30 cellular contexts compared by ENCODE assay signal in genomic region chr3:67401911-67402310, GRCh38.
A peak's percentile ranks its signal among the peaks of the same experiment; 100 is the strongest.
DNase-seq lines count a peak whose midpoint lies in the region; ATAC-seq and TF ChIP-seq lines count a peak whose summit lies in the region.
"Had no signal": no experiment of that assay in that cellular context is flagged by ENCODE, and none has a peak within 500 bp of the region (broad histone marks: within the 10 kb centered on the region; RNA-seq: fewer than 3 reads in every experiment).

No MANE protein-coding gene starts in this region.

- no peaks in the 10 kb centered on the region for H3K27me3 ChIP-seq in right lobe of liver
- H3K27me3 ChIP-seq: upper lobe of left lung had no signal

- POLR2A ChIA-PET in T-cell (lab: Charles Lee) = no interaction called here

- no peak overlapping the region for H3K4me3 ChIP-seq in right lobe of liver
- H3K4me3 ChIP-seq: left ventricle myocardium inferior, upper lobe of left lung had no signal

- H3K36me3 Mint-ChIP-seq in T-cell = peaks cover 82% of the 10 kb centered on the region

- peak; percentile 15 for ATAC-seq in Right ventricle myocardium superior (ENCODE audit: poor library complexity)
- ATAC-seq in left ventricle myocardium superior = no peak
- ATAC-seq in right lobe of liver = peak; percentile 85 to 94 (median 88)
- ATAC-seq in T-cell (replicated peaks in 1 of 4) = no peak
- ATAC-seq: Right ventricle myocardium inferior; stimulated activated memory B cell treated with anti-CD40 and anti-IgM and Interleukin-4, amounts not matched to agents 10 μg/mL and 1 μg/mL and 100 μg/mL, for 72 hours had no signal

- no peak for TF ChIP-seq POLR2A in right lobe of liver (IDR thresholded peaks at IDR 0.05)

- H3K27me3 Mint-ChIP-seq in T-cell = no peaks in the 10 kb centered on the region
- H3K27me3 Mint-ChIP-seq: activated naive CD8-positive, alpha-beta T cell; CD4-positive, alpha-beta memory T cell; naive B cell; stimulated activated memory B cell treated with anti-CD40 and anti-IgM and Interleukin-4, amounts not matched to agents 10 μg/mL and 1 μg/mL and 100 μg/mL, for 72 hours had no signal

- DNase-seq in Right ventricle myocardium superior (no peak), left ventricle myocardium superior (no peak), amniotic epithelial cell (ENCODE audit: low read depth) (peak; percentile 59), right lobe of liver (peak; percentile 70 to 77 (median 75)), NCI-H2227 (lab: John Stamatoyannopoulos, UW; ENCODE audit: unreplicated experiment) (no peak), SK-N-DZ (ENCODE audit: low spot score) (no peak), GDM1 (lab: John Stamatoyannopoulos, UW) (no peak), T-cell (no peak)
- DNase-seq: activated CD4-positive, alpha-beta T cell treated with anti-CD3 and anti-CD28 coated beads for 48 hours; activated effector memory CD4-positive, alpha-beta T cell treated with anti-CD3 and anti-CD28 coated beads, Interleukin-2, amount 50 U/mL, for 16 hours; activated T-cell treated with anti-CD3 and anti-CD28 coated beads, Interleukin-2, amount 50 U/mL, for 1 hour; aorta; CD4-positive, alpha-beta memory T cell; effector CD4-positive, alpha-beta T cell; EL; left ventricle myocardium inferior; naive B cell; NCI-H1417; NCI-H2029; NCI-H524 treated with DMSO at 0.1 percent for 48 hours; nucleus accumbens; substantia nigra; SW 1271; T-helper 9 cell; WERI-Rb-1 had no signal

- peaks cover 2 to 11% (median 4%) of the 10 kb centered on the region in 3 donors for H3K4me1 Mint-ChIP-seq in T-cell
- H3K4me1 Mint-ChIP-seq: mesothelial cell of epicardium; stimulated activated memory B cell treated with anti-CD40 and anti-IgM and Interleukin-4, amounts not matched to agents 10 μg/mL and 1 μg/mL and 100 μg/mL, for 72 hours had no signal

- intact Hi-C loops in Right ventricle myocardium superior (cut with DNase I) = no loop called here
- intact Hi-C loops in left ventricle myocardium superior (cut with micrococcal nuclease) = no loop called here
- intact Hi-C loops in right lobe of liver (cut with DNase I) = no loop called here

- WGBS in right lobe of liver (ENCODE audit: insufficient coverage, low coverage, low lambda C conversion rate, missing lambda C conversion rate) = 23% methylated on average over 3 of the region's 3 CpGs

- H3K27ac ChIP-seq in right lobe of liver = no peak overlapping the region
- H3K27ac ChIP-seq: left ventricle myocardium inferior, upper lobe of left lung, WERI-Rb-1 had no signal

- H3K36me3 ChIP-seq in right lobe of liver = peaks cover 0 to 2% (median 0%) of the 10 kb centered on the region in 4 donors
- H3K36me3 ChIP-seq: WERI-Rb-1 had no signal

- no peak overlapping the region for H3K27ac Mint-ChIP-seq in T-cell
- H3K27ac Mint-ChIP-seq: activated naive CD8-positive, alpha-beta T cell; mesothelial cell of epicardium; stimulated activated memory B cell treated with anti-CD40 and anti-IgM and Interleukin-4, amounts not matched to agents 10 μg/mL and 1 μg/mL and 100 μg/mL, for 72 hours had no signal

- CTCF ChIA-PET in T-cell (lab: Charles Lee) = no interaction called here

- no peak for TF ChIP-seq CTCF in right lobe of liver (IDR thresholded peaks at IDR 0.05)

- peaks cover 0 to 6% (median 0%) of the 10 kb centered on the region in 3 donors for H3K9me3 Mint-ChIP-seq in T-cell
- H3K9me3 Mint-ChIP-seq: mesothelial cell of epicardium; stimulated activated memory B cell treated with anti-CD40 and anti-IgM and Interleukin-4, amounts not matched to agents 10 μg/mL and 1 μg/mL and 100 μg/mL, for 72 hours had no signal

- H3K9me3 ChIP-seq in right lobe of liver = no peaks in the 10 kb centered on the region
- H3K9me3 ChIP-seq: upper lobe of left lung had no signal

- H3K4me1 ChIP-seq in right lobe of liver = peaks cover 0 to 32% (median 10%) of the 10 kb centered on the region in 4 donors
- H3K4me1 ChIP-seq: upper lobe of left lung had no signal

- no peak overlapping the region for H3K4me3 Mint-ChIP-seq in T-cell
- H3K4me3 Mint-ChIP-seq: activated naive CD8-positive, alpha-beta T cell; CD4-positive, alpha-beta memory T cell; mesothelial cell of epicardium; naive B cell; stimulated activated memory B cell treated with anti-CD40 and anti-IgM and Interleukin-4, amounts not matched to agents 10 μg/mL and 1 μg/mL and 100 μg/mL, for 72 hours had no signal

Comparison
In these comparisons a context has a peak if more than half of its experiments do, and no peak if none do; other contexts are left out.
1. ATAC-seq: peak in Right ventricle myocardium superior (single experiment) and right lobe of liver (4 of 4); none in left ventricle myocardium superior (single experiment) and T-cell (0 of 4).
2. DNase-seq: peak in amniotic epithelial cell (single experiment) and right lobe of liver (3 of 3); none in Right ventricle myocardium superior (single experiment), left ventricle myocardium superior (single experiment), NCI-H2227 (single experiment), SK-N-DZ (single experiment), GDM1 (single experiment) and T-cell (0 of 34).